Comparison of ENCODE assay signal across 17 cellular contexts in genomic region chr9:108662090-108662875, GRCh38.
DNase-seq lines count a peak whose midpoint lies in the region; ATAC-seq and TF ChIP-seq lines count a peak whose summit lies in the region.
"Had no signal": no experiment of that assay in that cellular context is flagged by ENCODE, and none has a peak within 500 bp of the region (broad histone marks: within the 10 kb centered on the region; RNA-seq: fewer than 3 reads in every experiment).

No MANE protein-coding gene starts in this region.

- H2BK12ac ChIP-seq in mesenchymal stem cell (ENCODE audit: low read length in 2 of 2): no peak overlapping the region

- no peak overlapping the region for H2BK5ac ChIP-seq in mesenchymal stem cell (ENCODE audit: low read depth, low read length, poor library complexity, severe bottlenecking)

- H2AFZ ChIP-seq in mesenchymal stem cell (ENCODE audit: low read depth, low read length): no peak overlapping the region

- H3K9ac ChIP-seq in mesenchymal stem cell (ENCODE audit: low read length): peak overlapping the region; percentile 15

- no peak overlapping the region for H4K8ac ChIP-seq in mesenchymal stem cell (ENCODE audit: low read length)

- H3K27me3 Mint-ChIP-seq in activated naive CD8-positive, alpha-beta T cell treated with anti-CD3 and anti-CD28 coated beads for 36 hours: no peaks in the 10 kb centered on the region
- H3K27me3 Mint-ChIP-seq: T-cell had no signal

- H3K36me3 Mint-ChIP-seq in activated naive CD8-positive, alpha-beta T cell treated with anti-CD3 and anti-CD28 coated beads for 36 hours: no peaks in the 10 kb centered on the region
- H3K36me3 Mint-ChIP-seq: T-cell had no signal

- TF ChIP-seq CTCF in coronary artery (IDR thresholded peaks at IDR 0.05): no peak

- H3K14ac ChIP-seq in mesenchymal stem cell (ENCODE audit: low read length in 2 of 2): no peak overlapping the region

- H2BK120ac ChIP-seq in mesenchymal stem cell (ENCODE audit: low read depth, low read length): no peak overlapping the region

- H3K36me3 ChIP-seq in mesenchymal stem cell (ENCODE audit: control insufficient read depth in 1 of 2, insufficient read depth in 2 of 2, low read depth in 1 of 2, low read length in 2 of 2): no peaks in the 10 kb centered on the region
- H3K36me3 ChIP-seq: MG63 had no signal

- ATAC-seq in GM21367 (IDR thresholded peaks at IDR 0.05; ENCODE audit: unreplicated experiment): no peak
- ATAC-seq: HCT116, HepG2, Panc1, T-cell had no signal

- no peak overlapping the region for H3K27ac Mint-ChIP-seq in activated naive CD8-positive, alpha-beta T cell treated with anti-CD3 and anti-CD28 coated beads for 36 hours
- H3K27ac Mint-ChIP-seq: T-cell had no signal

- H3K4ac ChIP-seq in mesenchymal stem cell (ENCODE audit: low read depth in 1 of 2, low read length in 2 of 2): no peak overlapping the region

- H3K79me1 ChIP-seq in mesenchymal stem cell (replicated peaks; ENCODE audit: low read length, poor library complexity, severe bottlenecking): no peaks in the 10 kb centered on the region

- no peak overlapping the region for H3K27ac ChIP-seq in coronary artery
- no peak overlapping the region for H3K27ac ChIP-seq in mesenchymal stem cell (ENCODE audit: low read length, poor library complexity, severe bottlenecking)

- no peak overlapping the region for H3K4me3 Mint-ChIP-seq in activated naive CD8-positive, alpha-beta T cell treated with anti-CD3 and anti-CD28 coated beads for 36 hours
- H3K4me3 Mint-ChIP-seq: T-cell had no signal

- no peak overlapping the region for H3K4me2 ChIP-seq in mesenchymal stem cell (ENCODE audit: low read length, poor library complexity, severe bottlenecking)

- no peak overlapping the region for H3K23ac ChIP-seq in mesenchymal stem cell (ENCODE audit: low read length in 2 of 2)

- H4K91ac ChIP-seq in mesenchymal stem cell (ENCODE audit: low read length): no peak overlapping the region

- H3K18ac ChIP-seq in mesenchymal stem cell (ENCODE audit: low read depth in 1 of 2, low read length in 2 of 2): no peak overlapping the region

- 87% methylated on average over 6 of the region's 6 CpGs for WGBS in mesenchymal stem cell

- H3K9me3 Mint-ChIP-seq in activated naive CD8-positive, alpha-beta T cell treated with anti-CD3 and anti-CD28 coated beads for 36 hours: peaks cover 16% of the 10 kb centered on the region

- H3K9me3 ChIP-seq in mesenchymal stem cell (ENCODE audit: control insufficient read depth, low read length): peaks cover 17% of the 10 kb centered on the region

- DNase-seq in GM04504 (ENCODE audit: low read depth): peak; percentile 50
- peak; percentile 33 to 64 for DNase-seq in NOMO-1 (lab: John Stamatoyannopoulos, UW; ENCODE audit: unreplicated experiment in 2 of 2)
- DNase-seq in coronary artery (ENCODE audit: low spot score): peak; percentile 19
- no peak for DNase-seq in mesenchymal stem cell
- no peak for DNase-seq in NCI-H2029 (lab: John Stamatoyannopoulos, UW)
- no peak for DNase-seq in 8988T
- no peak for DNase-seq in activated naive CD8-positive, alpha-beta T cell treated with anti-CD3 and anti-CD28 coated beads for 36 hours
- DNase-seq: MG63, NCI-H1417, NCI-H187 treated with DMSO at 0.1 percent for 48 hours, NCI-H2171, NCI-H446, T-cell had no signal

- no peaks in the 10 kb centered on the region for H3K27me3 ChIP-seq in mesenchymal stem cell (ENCODE audit: control insufficient read depth in 1 of 2, insufficient read depth in 1 of 2, low read length in 2 of 2)
- H3K27me3 ChIP-seq: MG63 had no signal

- no peak overlapping the region for H2BK15ac ChIP-seq in mesenchymal stem cell (ENCODE audit: low read depth, poor library complexity, severe bottlenecking)

- H2AK5ac ChIP-seq in mesenchymal stem cell (ENCODE audit: low read length, severe bottlenecking): no peak overlapping the region

- H3K4me3 ChIP-seq in coronary artery (no peak overlapping the region), mesenchymal stem cell (ENCODE audit: insufficient read depth in 1 of 2, low read depth in 1 of 2, low read length in 2 of 2) (no peak overlapping the region)
- H3K4me3 ChIP-seq: MG63 had no signal

- no peaks in the 10 kb centered on the region for H3K4me1 Mint-ChIP-seq in activated naive CD8-positive, alpha-beta T cell treated with anti-CD3 and anti-CD28 coated beads for 36 hours
- H3K4me1 Mint-ChIP-seq: T-cell had no signal

- H3K4me1 ChIP-seq in mesenchymal stem cell (ENCODE audit: control insufficient read depth, insufficient read depth, low read depth, low read length): no peaks in the 10 kb centered on the region

Comparison
In these comparisons a context has a peak if more than half of its experiments do, and no peak if none do; other contexts are left out.
1. DNase-seq: peak in GM04504 (single experiment), NOMO-1 (2 of 2) and coronary artery (single experiment); none in mesenchymal stem cell (single experiment), NCI-H2029 (single experiment), 8988T (single experiment) and activated naive CD8-positive, alpha-beta T cell treated with anti-CD3 and anti-CD28 coated beads for 36 hours (single experiment).